9 cellular contexts compared by ENCODE assay signal in the genomic region with DNA sequence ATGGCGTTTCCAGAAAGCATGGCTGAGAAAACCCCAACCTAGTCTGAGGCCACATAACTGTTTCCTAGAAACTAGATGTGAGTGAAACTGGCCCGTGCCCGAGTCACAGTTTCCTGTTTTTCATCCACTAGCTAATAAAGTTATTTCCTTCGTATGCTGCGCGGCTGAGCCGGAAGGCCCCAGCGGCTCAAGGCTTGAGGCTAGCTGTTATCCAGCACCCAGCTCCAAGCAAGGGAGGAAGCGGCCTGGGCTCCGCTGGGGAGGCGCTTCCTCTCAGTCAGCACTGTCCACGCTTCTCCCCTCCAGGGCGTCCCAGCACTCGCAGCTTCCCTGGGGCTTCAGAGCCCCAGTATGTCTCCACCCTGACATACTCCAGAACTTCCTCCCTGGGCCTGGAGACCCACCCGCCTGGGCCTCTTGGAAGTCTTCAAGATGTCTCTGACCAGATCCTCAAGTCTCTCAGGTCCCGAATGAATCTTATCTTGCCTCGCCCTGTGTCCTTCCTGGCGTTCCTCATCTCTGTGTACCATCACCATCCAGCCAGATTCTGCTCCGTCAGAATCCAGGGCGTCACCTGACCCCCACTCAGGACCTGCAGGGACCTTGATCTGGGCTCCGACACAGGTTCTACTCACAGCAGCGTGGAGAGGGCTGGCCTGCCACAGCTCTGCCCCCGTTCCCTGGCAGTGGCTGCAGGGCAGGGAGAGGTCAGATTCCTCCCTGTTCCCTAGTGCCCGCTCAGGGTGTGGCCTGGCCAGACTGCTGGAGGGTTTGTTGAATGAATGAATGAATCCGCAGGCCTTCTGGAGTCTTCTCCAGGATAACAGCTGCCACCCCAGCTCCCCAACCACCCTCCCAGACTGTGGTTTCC.
DNase-seq lines count a peak whose midpoint lies in the region; ATAC-seq and TF ChIP-seq lines count a peak whose summit lies in the region.
"Had no signal": no experiment of that assay in that cellular context is flagged by ENCODE, and none has a peak within 500 bp of the region (broad histone marks: within the 10 kb centered on the region; RNA-seq: fewer than 3 reads in every experiment).

No MANE protein-coding gene starts in this region.

- no peaks in the 10 kb centered on the region for H3K9me3 Mint-ChIP-seq in natural killer cell treated with Interleukin-12 subunit alpha and Interleukin-12 subunit beta and Interleukin-15 and Interleukin-18, amount 100 ng/mL, for 72 hours

- H3K4me3 Mint-ChIP-seq in natural killer cell treated with Interleukin-12 subunit alpha and Interleukin-12 subunit beta and Interleukin-15 and Interleukin-18, amount 100 ng/mL, for 72 hours = peak overlapping the region; percentile 39

- DNase-seq in activated T-cell treated with anti-CD3 and anti-CD28 coated beads for 24 hours (ENCODE audit: low read depth) (peak; percentile 36), dermis blood vessel endothelial cell (peak; percentile 97), aorta (peak in 1 of 2 donors; percentile 89), BE2C (no peak), NCI-H510A (lab: John Stamatoyannopoulos, UW) (no peak), ecto neural progenitor cell (ENCODE audit: low spot score) (no peak)
- DNase-seq in activated T-cell treated with anti-CD3 and anti-CD28 coated beads, Interleukin-2, amount 50 U/mL, for 1 hour = no peak
- DNase-seq in natural killer cell treated with Interleukin-12 subunit alpha and Interleukin-12 subunit beta and Interleukin-15 and Interleukin-18, amount 100 ng/mL, for 72 hours (ENCODE audit: low spot score) = no peak

- no peak for TF ChIP-seq CTCF in BE2C (IDR thresholded peaks at IDR 0.05; ENCODE audit: low read depth, low read length)

- peak; percentile 76 to 78 for ATAC-seq in natural killer cell treated with Interleukin-12 subunit alpha and Interleukin-12 subunit beta and Interleukin-15 and Interleukin-18, amount 100 ng/mL, for 72 hours
- peak; percentile 80 for ATAC-seq in aorta (ENCODE audit: low FRiP score)

- peak overlapping the region; percentile 63 to 78 for H3K27ac Mint-ChIP-seq in natural killer cell treated with Interleukin-12 subunit alpha and Interleukin-12 subunit beta and Interleukin-15 and Interleukin-18, amount 100 ng/mL, for 72 hours

- H3K4me1 Mint-ChIP-seq in natural killer cell treated with Interleukin-12 subunit alpha and Interleukin-12 subunit beta and Interleukin-15 and Interleukin-18, amount 100 ng/mL, for 72 hours (ENCODE audit: low read depth in 2 of 2) = peaks cover 7 to 12% of the 10 kb centered on the region in 2 donors

- peaks cover 0 to 2% of the 10 kb centered on the region in 2 donors for H3K27me3 Mint-ChIP-seq in natural killer cell treated with Interleukin-12 subunit alpha and Interleukin-12 subunit beta and Interleukin-15 and Interleukin-18, amount 100 ng/mL, for 72 hours

- intact Hi-C loops in aorta (cut with DNase I) = no loop called here

- H3K36me3 ChIP-seq in aorta (ENCODE audit: control insufficient read depth in 1 of 2, insufficient read depth in 2 of 2, low read length in 1 of 2) (no peaks in the 10 kb centered on the region), BE2C (no peaks in the 10 kb centered on the region)
- H3K36me3 ChIP-seq: thoracic aorta had no signal

- H3K4me3 ChIP-seq in aorta (ENCODE audit: low read length in 2 of 2) = no peak overlapping the region
- H3K4me3 ChIP-seq in BE2C (ENCODE audit: low read depth, low read length) = no peak overlapping the region
- H3K4me3 ChIP-seq: thoracic aorta had no signal

- 69 to 77% methylated on average over 25 of the region's 25 CpGs for WGBS in aorta, 2 donors

- H3K27ac ChIP-seq in aorta (ENCODE audit: low read depth in 1 of 2, low read length in 2 of 2) = no peak overlapping the region

- H3K9me3 ChIP-seq in aorta (ENCODE audit: control insufficient read depth, low read length) (no peaks in the 10 kb centered on the region), BE2C (no peaks in the 10 kb centered on the region)
- H3K9me3 ChIP-seq: thoracic aorta had no signal

- H3K27me3 ChIP-seq in aorta (ENCODE audit: control insufficient read depth in 1 of 2, insufficient read depth in 2 of 2, low read length in 1 of 2) (no peaks in the 10 kb centered on the region), BE2C (no peaks in the 10 kb centered on the region)

- no peaks in the 10 kb centered on the region for H3K4me1 ChIP-seq in aorta (ENCODE audit: control insufficient read depth in 1 of 2, insufficient read depth in 2 of 2, low read length in 2 of 2)
- peaks cover 2% of the 10 kb centered on the region; the same call in 1 of the 2 replicates for H3K4me1 ChIP-seq in BE2C

- H3K36me3 Mint-ChIP-seq in natural killer cell treated with Interleukin-12 subunit alpha and Interleukin-12 subunit beta and Interleukin-15 and Interleukin-18, amount 100 ng/mL, for 72 hours = no peaks in the 10 kb centered on the region

Comparison
In these comparisons a context has a peak if more than half of its experiments do, and no peak if none do; other contexts are left out.
1. DNase-seq: peak in activated T-cell treated with anti-CD3 and anti-CD28 coated beads for 24 hours (single experiment) and dermis blood vessel endothelial cell (single experiment); none in activated T-cell treated with anti-CD3 and anti-CD28 coated beads, Interleukin-2, amount 50 U/mL, for 1 hour (single experiment), natural killer cell treated with Interleukin-12 subunit alpha and Interleukin-12 subunit beta and Interleukin-15 and Interleukin-18, amount 100 ng/mL, for 72 hours (single experiment), BE2C (single experiment), NCI-H510A (single experiment) and ecto neural progenitor cell (single experiment).